Comparison of ENCODE assay signal across 2 cellular contexts in the genomic region with DNA sequence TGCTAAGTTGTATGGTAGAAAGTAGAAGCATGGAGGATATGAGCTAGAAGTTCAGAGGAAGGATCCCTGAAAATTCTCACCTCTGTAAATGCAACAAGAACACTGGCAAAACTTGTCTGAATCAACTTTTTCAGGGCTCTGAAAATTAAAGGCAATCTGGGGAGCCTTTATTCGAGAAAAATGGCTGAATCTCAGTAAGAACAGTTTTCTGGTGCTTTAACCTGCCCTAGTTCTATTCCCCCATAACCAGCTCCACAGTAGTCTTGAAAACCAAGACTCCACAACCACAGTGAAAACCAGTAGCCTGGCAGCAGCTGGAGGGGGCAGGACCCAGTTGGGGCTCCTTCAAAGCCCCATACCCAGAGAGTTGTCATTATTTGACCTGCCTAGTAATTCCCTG.
TF ChIP-seq lines count a peak whose summit lies in the region.

No MANE protein-coding gene starts in this region.

TF ChIP-seq in HCT116, 20 proteins besides CTCF, POLR2A, EP300 and RAD21:
- TF ChIP-seq, protein P1, sequence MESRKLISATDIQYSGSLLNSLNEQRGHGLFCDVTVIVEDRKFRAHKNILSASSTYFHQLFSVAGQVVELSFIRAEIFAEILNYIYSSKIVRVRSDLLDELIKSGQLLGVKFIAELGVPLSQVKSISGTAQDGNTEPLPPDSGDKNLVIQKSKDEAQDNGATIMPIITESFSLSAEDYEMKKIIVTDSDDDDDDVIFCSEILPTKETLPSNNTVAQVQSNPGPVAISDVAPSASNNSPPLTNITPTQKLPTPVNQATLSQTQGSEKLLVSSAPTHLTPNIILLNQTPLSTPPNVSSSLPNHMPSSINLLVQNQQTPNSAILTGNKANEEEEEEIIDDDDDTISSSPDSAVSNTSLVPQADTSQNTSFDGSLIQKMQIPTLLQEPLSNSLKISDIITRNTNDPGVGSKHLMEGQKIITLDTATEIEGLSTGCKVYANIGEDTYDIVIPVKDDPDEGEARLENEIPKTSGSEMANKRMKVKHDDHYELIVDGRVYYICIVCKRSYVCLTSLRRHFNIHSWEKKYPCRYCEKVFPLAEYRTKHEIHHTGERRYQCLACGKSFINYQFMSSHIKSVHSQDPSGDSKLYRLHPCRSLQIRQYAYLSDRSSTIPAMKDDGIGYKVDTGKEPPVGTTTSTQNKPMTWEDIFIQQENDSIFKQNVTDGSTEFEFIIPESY (IDR thresholded peaks at IDR 0.05; ENCODE audit: extremely low read depth, insufficient replicate concordance, low read length) = no peak
- TF ChIP-seq ZFX (IDR thresholded peaks at IDR 0.05) (no peak), SP1 (IDR thresholded peaks at IDR 0.05; ENCODE audit: low read depth) (no peak), SIN3A (IDR thresholded peaks at IDR 0.05; ENCODE audit: low read depth) (no peak), EZH2phosphoT487 (IDR thresholded peaks at IDR 0.05; ENCODE audit: borderline replicate concordance) (no peak), FOSL1 (IDR thresholded peaks at IDR 0.05; ENCODE audit: low read depth) (no peak), ZNF274 (IDR thresholded peaks at IDR 0.05; ENCODE audit: low read depth, low read length) (no peak), CBX3 (IDR thresholded peaks at IDR 0.05; ENCODE audit: low read depth) (no peak), JUND (IDR thresholded peaks at IDR 0.05) (no peak), EZH2 (IDR thresholded peaks at IDR 0.05) (no peak), ELF1 (IDR thresholded peaks at IDR 0.05; ENCODE audit: borderline replicate concordance, low read depth) (no peak)
- TF ChIP-seq, protein P2, sequence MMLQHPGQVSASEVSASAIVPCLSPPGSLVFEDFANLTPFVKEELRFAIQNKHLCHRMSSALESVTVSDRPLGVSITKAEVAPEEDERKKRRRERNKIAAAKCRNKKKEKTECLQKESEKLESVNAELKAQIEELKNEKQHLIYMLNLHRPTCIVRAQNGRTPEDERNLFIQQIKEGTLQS (IDR thresholded peaks at IDR 0.05) = no peak
- TF ChIP-seq, protein P3, sequence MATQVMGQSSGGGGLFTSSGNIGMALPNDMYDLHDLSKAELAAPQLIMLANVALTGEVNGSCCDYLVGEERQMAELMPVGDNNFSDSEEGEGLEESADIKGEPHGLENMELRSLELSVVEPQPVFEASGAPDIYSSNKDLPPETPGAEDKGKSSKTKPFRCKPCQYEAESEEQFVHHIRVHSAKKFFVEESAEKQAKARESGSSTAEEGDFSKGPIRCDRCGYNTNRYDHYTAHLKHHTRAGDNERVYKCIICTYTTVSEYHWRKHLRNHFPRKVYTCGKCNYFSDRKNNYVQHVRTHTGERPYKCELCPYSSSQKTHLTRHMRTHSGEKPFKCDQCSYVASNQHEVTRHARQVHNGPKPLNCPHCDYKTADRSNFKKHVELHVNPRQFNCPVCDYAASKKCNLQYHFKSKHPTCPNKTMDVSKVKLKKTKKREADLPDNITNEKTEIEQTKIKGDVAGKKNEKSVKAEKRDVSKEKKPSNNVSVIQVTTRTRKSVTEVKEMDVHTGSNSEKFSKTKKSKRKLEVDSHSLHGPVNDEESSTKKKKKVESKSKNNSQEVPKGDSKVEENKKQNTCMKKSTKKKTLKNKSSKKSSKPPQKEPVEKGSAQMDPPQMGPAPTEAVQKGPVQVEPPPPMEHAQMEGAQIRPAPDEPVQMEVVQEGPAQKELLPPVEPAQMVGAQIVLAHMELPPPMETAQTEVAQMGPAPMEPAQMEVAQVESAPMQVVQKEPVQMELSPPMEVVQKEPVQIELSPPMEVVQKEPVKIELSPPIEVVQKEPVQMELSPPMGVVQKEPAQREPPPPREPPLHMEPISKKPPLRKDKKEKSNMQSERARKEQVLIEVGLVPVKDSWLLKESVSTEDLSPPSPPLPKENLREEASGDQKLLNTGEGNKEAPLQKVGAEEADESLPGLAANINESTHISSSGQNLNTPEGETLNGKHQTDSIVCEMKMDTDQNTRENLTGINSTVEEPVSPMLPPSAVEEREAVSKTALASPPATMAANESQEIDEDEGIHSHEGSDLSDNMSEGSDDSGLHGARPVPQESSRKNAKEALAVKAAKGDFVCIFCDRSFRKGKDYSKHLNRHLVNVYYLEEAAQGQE (IDR thresholded peaks at IDR 0.05; ENCODE audit: low read depth) = no peak
- TF ChIP-seq, protein P4, sequence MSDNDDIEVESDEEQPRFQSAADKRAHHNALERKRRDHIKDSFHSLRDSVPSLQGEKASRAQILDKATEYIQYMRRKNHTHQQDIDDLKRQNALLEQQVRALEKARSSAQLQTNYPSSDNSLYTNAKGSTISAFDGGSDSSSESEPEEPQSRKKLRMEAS (IDR thresholded peaks at IDR 0.05) = no peak

TF ChIP-seq in IMR-90, 13 proteins besides CTCF, POLR2A, EP300 and RAD21:
- TF ChIP-seq MAFK (IDR thresholded peaks at IDR 0.05; ENCODE audit: low read depth, low read length) = no peak
- no peak for TF ChIP-seq MAZ (IDR thresholded peaks at IDR 0.05; ENCODE audit: borderline replicate concordance, low read depth, low read length)
- TF ChIP-seq NFE2L2 (IDR thresholded peaks at IDR 0.05; ENCODE audit: low read depth, low read length) = no peak
- TF ChIP-seq, protein P5, sequence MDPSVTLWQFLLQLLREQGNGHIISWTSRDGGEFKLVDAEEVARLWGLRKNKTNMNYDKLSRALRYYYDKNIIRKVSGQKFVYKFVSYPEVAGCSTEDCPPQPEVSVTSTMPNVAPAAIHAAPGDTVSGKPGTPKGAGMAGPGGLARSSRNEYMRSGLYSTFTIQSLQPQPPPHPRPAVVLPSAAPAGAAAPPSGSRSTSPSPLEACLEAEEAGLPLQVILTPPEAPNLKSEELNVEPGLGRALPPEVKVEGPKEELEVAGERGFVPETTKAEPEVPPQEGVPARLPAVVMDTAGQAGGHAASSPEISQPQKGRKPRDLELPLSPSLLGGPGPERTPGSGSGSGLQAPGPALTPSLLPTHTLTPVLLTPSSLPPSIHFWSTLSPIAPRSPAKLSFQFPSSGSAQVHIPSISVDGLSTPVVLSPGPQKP (IDR thresholded peaks at IDR 0.05; ENCODE audit: borderline replicate concordance, low read depth, low read length) = no peak
- no peak for TF ChIP-seq RCOR1 (IDR thresholded peaks at IDR 0.05; ENCODE audit: insufficient replicate concordance, low read length)
- TF ChIP-seq CHD1 (IDR thresholded peaks at IDR 0.05; ENCODE audit: low read depth, low read length) = no peak
- no peak for TF ChIP-seq MXI1 (IDR thresholded peaks at IDR 0.05; ENCODE audit: borderline replicate concordance, low read depth, low read length)
- TF ChIP-seq BHLHE40 (IDR thresholded peaks at IDR 0.05; ENCODE audit: low read depth, low read length) = no peak
- TF ChIP-seq SMC3 (IDR thresholded peaks at IDR 0.05; ENCODE audit: low read depth, low read length) = no peak
- TF ChIP-seq CEBPB (IDR thresholded peaks at IDR 0.05; ENCODE audit: low read depth, low read length) = no peak
- TF ChIP-seq FOS (IDR thresholded peaks at IDR 0.05; ENCODE audit: low read depth, low read length) = no peak
- no peak for TF ChIP-seq RFX5 (IDR thresholded peaks at IDR 0.05; ENCODE audit: low read depth, low read length)
- TF ChIP-seq, protein P6, sequence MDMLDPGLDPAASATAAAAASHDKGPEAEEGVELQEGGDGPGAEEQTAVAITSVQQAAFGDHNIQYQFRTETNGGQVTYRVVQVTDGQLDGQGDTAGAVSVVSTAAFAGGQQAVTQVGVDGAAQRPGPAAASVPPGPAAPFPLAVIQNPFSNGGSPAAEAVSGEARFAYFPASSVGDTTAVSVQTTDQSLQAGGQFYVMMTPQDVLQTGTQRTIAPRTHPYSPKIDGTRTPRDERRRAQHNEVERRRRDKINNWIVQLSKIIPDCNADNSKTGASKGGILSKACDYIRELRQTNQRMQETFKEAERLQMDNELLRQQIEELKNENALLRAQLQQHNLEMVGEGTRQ (IDR thresholded peaks at IDR 0.05; ENCODE audit: low read depth, low read length) = no peak
